ENCODE assay signal across 8 cellular contexts in the genomic region with DNA sequence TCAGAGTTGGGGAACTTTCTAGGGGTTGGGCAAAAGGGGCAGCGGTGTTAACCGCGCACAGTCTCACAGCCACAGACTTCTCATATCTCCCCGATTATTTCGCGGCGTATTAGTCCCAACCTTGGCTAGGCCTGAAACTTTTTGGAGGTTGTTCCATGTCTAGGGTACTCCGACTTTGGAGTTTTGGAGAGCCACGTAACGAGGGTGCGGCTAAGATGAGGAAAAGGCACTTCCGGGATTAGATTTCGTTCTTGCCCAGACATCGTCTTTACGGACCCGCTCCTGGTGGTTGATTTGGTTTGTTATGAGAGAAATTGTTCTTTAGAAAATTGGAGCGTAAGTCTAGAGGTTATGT. TPM values are rescaled to one million over a fixed set of nuclear protein-coding genes. Genes with fewer than 3 reads are reported as not detected.
DNase-seq lines count a peak whose midpoint lies in the region; ATAC-seq and TF ChIP-seq lines count a peak whose summit lies in the region.

No MANE protein-coding gene starts in this region.

- H3K9me3 ChIP-seq in thoracic aorta = no peaks in the 10 kb centered on the region

- DNase-seq in NCI-H1694 (lab: John Stamatoyannopoulos, UW) (peak; percentile 18), NCI-H1694 treated with DMSO at 0.1 percent for 48 hours (lab: John Stamatoyannopoulos, UW) (no peak), MV-4-11 (lab: John Stamatoyannopoulos, UW) (peak; percentile 33), astrocyte of the spinal cord (ENCODE audit: low read depth, low spot score) (peak; percentile 24), left kidney (ENCODE audit: low read depth, low spot score) (peak; percentile 42), thoracic aorta (ENCODE audit: low spot score) (no peak), omental fat pad (ENCODE audit: low spot score) (no peak)

- in situ Hi-C loops in astrocyte of the spinal cord (cut with HindIII; ENCODE audit: low sequenced_read_pairs) = no loop called here

- no peaks in the 10 kb centered on the region for H3K36me3 ChIP-seq in thoracic aorta

- H3K4me1 ChIP-seq in thoracic aorta (ENCODE audit: control insufficient read depth in 1 of 2, low read depth in 2 of 2) = peaks cover 18 to 27% of the 10 kb centered on the region in 2 donors

- ATAC-seq in thoracic aorta (ENCODE audit: insufficient number of reproducible peaks, low FRiP score, low read depth) (no peak), omental fat pad (ENCODE audit: low FRiP score) (no peak), HG02610 (IDR thresholded peaks at IDR 0.05; ENCODE audit: unreplicated experiment) (no peak)

- no peaks in the 10 kb centered on the region for H3K27me3 ChIP-seq in thoracic aorta (replicated peaks; ENCODE audit: insufficient read depth)

- TF ChIP-seq CTCF in astrocyte of the spinal cord (IDR thresholded peaks at IDR 0.05; ENCODE audit: low read depth, low read length) (no peak), thoracic aorta (IDR thresholded peaks at IDR 0.05) (no peak), omental fat pad (IDR thresholded peaks at IDR 0.05) (no peak)

- peak overlapping the region; percentile 84 to 95 for H3K27ac ChIP-seq in thoracic aorta

- H3K4me3 ChIP-seq in astrocyte of the spinal cord (ENCODE audit: low read depth, low read length) = peak overlapping the region; percentile 94
- H3K4me3 ChIP-seq in thoracic aorta = peak overlapping the region; percentile 87

RNA-seq across cellular contexts. Expression of a gene that starts 0.5 kb away (rescaled TPM):
- total RNA-seq in thoracic aorta = 10 to 100 TPM; 22.6 to 42.2 TPM
- total RNA-seq in omental fat pad = 10 to 100 TPM; 23.2 to 37.0 (median 34.7) TPM

RNA-seq across cellular contexts. Expression of a gene that starts 1.1 kb away (rescaled TPM):
- total RNA-seq in thoracic aorta = 10 to 100 TPM; 70.8 to 76.8 TPM
- 10 to 100 TPM; 61.8 to 78.3 (median 70.1) TPM for total RNA-seq in omental fat pad

Comparison
In these comparisons a context has a peak if more than half of its experiments do, and no peak if none do; other contexts are left out.
1. DNase-seq: peak in NCI-H1694 (single experiment), MV-4-11 (single experiment), astrocyte of the spinal cord (single experiment) and left kidney (single experiment); none in NCI-H1694 treated with DMSO at 0.1 percent for 48 hours (single experiment), thoracic aorta (single experiment) and omental fat pad (single experiment).